Comparison of ENCODE assay signal across 9 cellular contexts in genomic region chr21:25396135-25396711, GRCh38.
A peak's percentile ranks its signal among the peaks of the same experiment; 100 is the strongest.
DNase-seq lines count a peak whose midpoint lies in the region; ATAC-seq, FAIRE-seq and TF ChIP-seq lines count a peak whose summit lies in the region.
"Had no signal": no experiment of that assay in that cellular context is flagged by ENCODE, and none has a peak within 500 bp of the region (broad histone marks: within the 10 kb centered on the region; RNA-seq: fewer than 3 reads in every experiment).

No MANE protein-coding gene starts in this region.

- intact Hi-C loops in Caco-2 (cut with micrococcal nuclease; ENCODE audit: unreplicated experiment) = no loop called here
- intact Hi-C loops in Right ventricle myocardium inferior (cut with DNase I) = no loop called here

- H3K4me1 Mint-ChIP-seq in activated naive CD8-positive, alpha-beta T cell treated with anti-CD3 and anti-CD28 coated beads, Interleukin-2, amount 50 U/mL, for 24 hours = peaks cover 42% of the 10 kb centered on the region
- H3K4me1 Mint-ChIP-seq in Caco-2 (ENCODE audit: low read depth, unreplicated experiment) = no peaks in the 10 kb centered on the region

- FAIRE-seq in GM12891 (lab: Jason Lieb, UNC) = peak; percentile 95

- H3K4me3 Mint-ChIP-seq in activated naive CD8-positive, alpha-beta T cell treated with anti-CD3 and anti-CD28 coated beads, Interleukin-2, amount 50 U/mL, for 24 hours = peak overlapping the region; percentile 46
- H3K4me3 Mint-ChIP-seq in Caco-2 (ENCODE audit: unreplicated experiment) = no peak overlapping the region

- no peak overlapping the region for H3K4me3 ChIP-seq in Caco-2 (ENCODE audit: low read depth, low read length)

- peak overlapping the region; percentile 92 for H3K27ac Mint-ChIP-seq in activated naive CD8-positive, alpha-beta T cell treated with anti-CD3 and anti-CD28 coated beads, Interleukin-2, amount 50 U/mL, for 24 hours
- no peak overlapping the region for H3K27ac Mint-ChIP-seq in Caco-2 (ENCODE audit: unreplicated experiment)

- peaks cover 3% of the 10 kb centered on the region for H3K27me3 Mint-ChIP-seq in activated naive CD8-positive, alpha-beta T cell treated with anti-CD3 and anti-CD28 coated beads, Interleukin-2, amount 50 U/mL, for 24 hours
- peaks cover 12% of the 10 kb centered on the region for H3K27me3 Mint-ChIP-seq in Caco-2 (ENCODE audit: insufficient read depth, unreplicated experiment)

- CTCF ChIA-PET in Caco-2 (lab: Charles Lee) = no interaction called here

- peaks cover 11% of the 10 kb centered on the region for H3K36me3 Mint-ChIP-seq in activated naive CD8-positive, alpha-beta T cell treated with anti-CD3 and anti-CD28 coated beads, Interleukin-2, amount 50 U/mL, for 24 hours (ENCODE audit: low read depth)
- H3K36me3 Mint-ChIP-seq in Caco-2 (ENCODE audit: insufficient read depth, unreplicated experiment) = no peaks in the 10 kb centered on the region

- ATAC-seq in GM21515 (IDR thresholded peaks at IDR 0.05; ENCODE audit: unreplicated experiment) = peak; percentile 85
- ATAC-seq in HG03558 (IDR thresholded peaks at IDR 0.05; ENCODE audit: extremely low read depth, unreplicated experiment) = peak; percentile 87
- peak; percentile 99 for ATAC-seq in activated naive CD8-positive, alpha-beta T cell treated with anti-CD3 and anti-CD28 coated beads, Interleukin-2, amount 50 U/mL, for 24 hours
- ATAC-seq in Right ventricle myocardium inferior = no peak

- no peak for TF ChIP-seq CTCF in Caco-2 (IDR thresholded peaks at IDR 0.05; ENCODE audit: insufficient read depth in 1 of 2, low read depth in 1 of 2, low read length in 1 of 2, severe bottlenecking in 1 of 2, unreplicated experiment in 1 of 2)

- peaks cover 3% of the 10 kb centered on the region for H3K9me3 Mint-ChIP-seq in activated naive CD8-positive, alpha-beta T cell treated with anti-CD3 and anti-CD28 coated beads, Interleukin-2, amount 50 U/mL, for 24 hours
- no peaks in the 10 kb centered on the region for H3K9me3 Mint-ChIP-seq in Caco-2 (ENCODE audit: unreplicated experiment)

- DNase-seq in GM12891 (ENCODE audit: insufficient read length, low spot score) (peak; percentile 24), Caco-2 (no peak), NCI-H2029 (lab: John Stamatoyannopoulos, UW) (no peak), H4 (ENCODE audit: low spot score) (no peak), Right ventricle myocardium inferior (ENCODE audit: missing footprints) (no peak)
- peak; percentile 79 for DNase-seq in activated naive CD8-positive, alpha-beta T cell treated with anti-CD3 and anti-CD28 coated beads, Interleukin-2, amount 50 U/mL, for 24 hours
- DNase-seq: central memory CD4-positive, alpha-beta T cell had no signal

- POLR2A ChIA-PET in Caco-2 (lab: Charles Lee) = no interaction called here

- H3K4me1 ChIP-seq in Caco-2 = no peaks in the 10 kb centered on the region

- TF ChIP-seq POLR2A in GM12891 (IDR thresholded peaks at IDR 0.05; ENCODE audit: low read depth, low read length) = 0 out of 2 replicates have a peak, but pooled peaks have one; percentile 46

- no peaks in the 10 kb centered on the region for H3K27me3 ChIP-seq in Caco-2 (replicated peaks; ENCODE audit: control insufficient read depth, insufficient read depth, low read length)

- no TSS peak for BruUV-seq in Caco-2 (replicated peaks; lab: Mats Ljungman, UMichigan)

- no peaks in the 10 kb centered on the region for H3K9me3 ChIP-seq in Caco-2

- no peaks in the 10 kb centered on the region for H3K36me3 ChIP-seq in Caco-2 (ENCODE audit: control insufficient read depth, insufficient read depth, low read length)

TF ChIP-seq in GM12891, 5 proteins besides CTCF, POLR2A, EP300 and RAD21:
- TF ChIP-seq POU2F2 (IDR thresholded peaks at IDR 0.05; ENCODE audit: low read depth, low read length) (peak; percentile 80), PAX5 (IDR thresholded peaks at IDR 0.05; ENCODE audit: insufficient read depth, low read length, severe bottlenecking) (no peak), TAF1 (IDR thresholded peaks at IDR 0.05; ENCODE audit: low read depth, low read length) (0 out of 2 replicates have a peak, but pooled peaks have one; percentile 11), POLR2AphosphoS5 (IDR thresholded peaks at IDR 0.05; ENCODE audit: low read depth, low read length) (peak; percentile 51; the same call in 1 of the 2 replicates), SPI1 (IDR thresholded peaks at IDR 0.05; ENCODE audit: low read depth, low read length) (0 out of 2 replicates have a peak, but pooled peaks have one; percentile 11)
TF ChIP-seq in GM12891: peak in this region for 4.

Comparison
In these comparisons a context has a peak if more than half of its experiments do, and no peak if none do; other contexts are left out.
1. DNase-seq: peak in GM12891 (single experiment) and activated naive CD8-positive, alpha-beta T cell treated with anti-CD3 and anti-CD28 coated beads, Interleukin-2, amount 50 U/mL, for 24 hours (single experiment); none in Caco-2 (0 of 2), NCI-H2029 (single experiment), H4 (single experiment) and Right ventricle myocardium inferior (single experiment).